In the genomic region with DNA sequence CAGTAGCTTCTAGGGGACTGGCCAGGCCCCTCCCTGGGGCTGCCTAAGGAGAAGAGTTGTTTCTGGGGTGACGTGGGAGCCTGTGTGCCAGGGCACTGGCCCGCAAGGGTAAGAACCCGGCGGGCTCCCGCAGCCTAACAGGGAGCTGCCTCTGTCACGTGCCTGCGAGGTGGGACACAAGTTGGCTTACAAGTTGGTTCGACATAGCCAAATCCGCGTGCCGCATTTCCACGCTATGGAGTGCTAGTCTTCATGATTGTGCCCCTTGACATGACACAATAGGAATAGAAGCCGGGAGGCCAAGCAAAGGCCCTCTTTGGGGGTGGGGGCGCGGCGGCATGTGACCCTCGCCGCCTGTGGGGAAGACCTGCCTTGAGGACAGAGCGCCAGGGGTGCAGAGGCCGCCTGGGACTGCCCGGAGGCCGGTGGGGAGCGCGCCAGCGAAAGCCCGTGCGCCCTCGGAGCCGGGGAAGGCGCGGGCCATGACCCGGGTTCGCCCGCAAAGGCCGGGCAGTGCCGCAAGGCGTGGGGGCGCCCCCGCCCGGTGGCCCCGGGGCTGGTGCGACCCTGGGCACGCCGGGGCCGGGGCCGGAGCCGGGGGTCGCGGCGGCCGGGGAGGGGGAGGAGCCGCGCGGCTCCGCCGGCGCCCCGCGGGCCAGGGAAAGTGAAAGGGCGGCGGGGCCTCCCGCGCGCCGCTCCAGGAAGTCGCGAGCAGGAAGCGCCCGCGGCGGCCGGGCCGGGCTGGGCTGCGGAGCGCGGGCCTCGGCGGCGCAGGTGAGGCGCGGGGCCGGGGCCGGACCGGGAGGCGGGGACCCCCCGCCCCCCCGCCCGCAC, we compare ENCODE assay signal across 8 cellular contexts. TPM values are rescaled to one million over a fixed set of nuclear protein-coding genes. Genes with fewer than 3 reads are reported as not detected.
A peak's percentile ranks its signal among the peaks of the same experiment; 100 is the strongest.
DNase-seq lines count a peak whose midpoint lies in the region; ATAC-seq, FAIRE-seq and TF ChIP-seq lines count a peak whose summit lies in the region.

A gene (plus strand): TSS at position 702 of the 834 bp plus-strand sequence. CDS start 4,603 bp downstream, outside the sequence.

- ATAC-seq in HG03039 (IDR thresholded peaks at IDR 0.05; ENCODE audit: unreplicated experiment) (no peak), HG02970 (IDR thresholded peaks at IDR 0.05; ENCODE audit: low FRiP score, unreplicated experiment) (no peak)

- H3K36me3 ChIP-seq in HEK293 (ENCODE audit: control insufficient read depth in 2 of 2, insufficient read depth in 1 of 2, low read length in 2 of 2) (peaks cover 0 to 2% of the 10 kb centered on the region in 2 experiments; a peak in 1 of 3 replicates), kidney (ENCODE audit: control insufficient read depth in 1 of 2, insufficient read depth in 2 of 2, low read length in 2 of 2) (no peaks in the 10 kb centered on the region)

- FAIRE-seq in GM12892 (lab: Jason Lieb, UNC) (peak; percentile 81), kidney (lab: Jason Lieb, UNC) (no peak)

- CTCF ChIA-PET in HEK293 (lab: Yijun Ruan, JAX), result interaction anchor here (0.6 to 2.8 kb wide), 4 partner anchors 7 to 739 kb away, joined by 4 to 17 read pairs (median 4); no protein-coding TSS in a partner anchor
- CTCF ChIA-PET in RWPE1 (lab: Yijun Ruan, JAX), result interaction anchor here (0.6 kb wide), 1 partner anchor 9 kb away, joined by 3 read pairs; no protein-coding TSS in a partner anchor

- H3K27ac ChIP-seq in HEK293 (ENCODE audit: extremely low read depth, low read depth, low read length), result peak within 1 kb of the TSS; percentile 61
- H3K27ac ChIP-seq in RWPE1, result no peak within 1 kb of the TSS
- H3K27ac ChIP-seq in kidney (ENCODE audit: low read depth in 2 of 2, low read length in 2 of 2), result peak within 1 kb of the TSS in 1 of 2 donors; percentile 63

- peak within 1 kb of the TSS; percentile 72 to 87 for H3K9ac ChIP-seq in kidney (ENCODE audit: low read length in 2 of 2)

- POLR2A ChIA-PET in HEK293 (lab: Yijun Ruan, JAX), result interaction anchor here (0.7 kb wide), 1 partner anchor 380 kb away, joined by 4 read pairs; a partner anchor contains a TSS
- POLR2A ChIA-PET in RWPE1 (lab: Yijun Ruan, JAX; ENCODE audit: low non-redundant PET), result no interaction called here

- no peaks in the 10 kb centered on the region for H3K9me3 ChIP-seq in HEK293 (ENCODE audit: control insufficient read depth, insufficient read depth, low read depth, low read length)
- H3K9me3 ChIP-seq in kidney (ENCODE audit: control insufficient read depth in 1 of 2, low read length in 2 of 2), result no peaks in the 10 kb centered on the region

- H3K4me1 ChIP-seq in HEK293 (ENCODE audit: control insufficient read depth, insufficient read depth, low read length) (peaks cover 16% of the 10 kb centered on the region), kidney (ENCODE audit: control insufficient read depth in 1 of 2, insufficient read depth in 1 of 2, low read depth in 1 of 2, low read length in 2 of 2) (peaks cover 4 to 6% of the 10 kb centered on the region in 2 donors)

- in situ Hi-C loops in T47D (cut with HindIII; ENCODE audit: low pct_unique_long_range_greater_than_20kb, low sequenced_read_pairs), result no loop called here

- TF ChIP-seq CTCF in HEK293 (tag by site-specific recombination; IDR thresholded peaks at IDR 0.05) (no peak), RWPE1 (conservative IDR thresholded peaks at IDR 0.05; ENCODE audit: low read depth) (no peak; the same call in 1 of the 2 replicates), kidney (IDR thresholded peaks at IDR 0.05; ENCODE audit: borderline replicate concordance, extremely low read depth, insufficient read depth) (no peak)

- H3K4me3 ChIP-seq in HEK293 (ENCODE audit: low read depth, low read length), result peak within 1 kb of the TSS; percentile 63
- peak within 1 kb of the TSS; percentile 54 to 66 for H3K4me3 ChIP-seq in kidney (ENCODE audit: low read length in 2 of 2)

- DNase-seq in GM12892 (ENCODE audit: insufficient read length) (peak; percentile 62), RWPE1 (ENCODE audit: low spot score) (peak; percentile 29), T47D (ENCODE audit: low read depth in 1 of 2, low spot score in 1 of 2) (peak; percentile 40 to 58), kidney (peak; percentile 77)
- peak; percentile 33 for DNase-seq in stimulated activated CD4-positive, alpha-beta T cell treated with anti-CD3 and anti-CD28 coated beads, Interleukin-4, amount 100 ng/mL, for 24 hours

- intact Hi-C loops in kidney (cut with DNase I), result no loop called here

- no peak for TF ChIP-seq POLR2A in GM12892 (IDR thresholded peaks at IDR 0.05; ENCODE audit: low read depth, low read length)

TF ChIP-seq in HEK293, 187 proteins besides CTCF, POLR2A, EP300 and RAD21:
- TF ChIP-seq, protein P1, sequence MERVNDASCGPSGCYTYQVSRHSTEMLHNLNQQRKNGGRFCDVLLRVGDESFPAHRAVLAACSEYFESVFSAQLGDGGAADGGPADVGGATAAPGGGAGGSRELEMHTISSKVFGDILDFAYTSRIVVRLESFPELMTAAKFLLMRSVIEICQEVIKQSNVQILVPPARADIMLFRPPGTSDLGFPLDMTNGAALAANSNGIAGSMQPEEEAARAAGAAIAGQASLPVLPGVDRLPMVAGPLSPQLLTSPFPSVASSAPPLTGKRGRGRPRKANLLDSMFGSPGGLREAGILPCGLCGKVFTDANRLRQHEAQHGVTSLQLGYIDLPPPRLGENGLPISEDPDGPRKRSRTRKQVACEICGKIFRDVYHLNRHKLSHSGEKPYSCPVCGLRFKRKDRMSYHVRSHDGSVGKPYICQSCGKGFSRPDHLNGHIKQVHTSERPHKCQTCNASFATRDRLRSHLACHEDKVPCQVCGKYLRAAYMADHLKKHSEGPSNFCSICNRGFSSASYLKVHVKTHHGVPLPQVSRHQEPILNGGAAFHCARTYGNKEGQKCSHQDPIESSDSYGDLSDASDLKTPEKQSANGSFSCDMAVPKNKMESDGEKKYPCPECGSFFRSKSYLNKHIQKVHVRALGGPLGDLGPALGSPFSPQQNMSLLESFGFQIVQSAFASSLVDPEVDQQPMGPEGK (tag by site-specific recombination; IDR thresholded peaks at IDR 0.05), result 0 out of 2 replicates have a peak, but pooled peaks have one; percentile 33
- no peak for TF ChIP-seq ZNF10 (tag by site-specific recombination; IDR thresholded peaks at IDR 0.05)
- TF ChIP-seq ZBTB20 (tag by site-specific recombination; IDR thresholded peaks at IDR 0.05), result 0 out of 2 replicates have a peak, but pooled peaks have one; percentile 31
- peak; percentile 79 for TF ChIP-seq ZNF335 (tag by site-specific recombination; conservative IDR thresholded peaks at IDR 0.05)

RNA-seq across cellular contexts. Expression of the gene that starts here (rescaled TPM):
- 15.2 TPM for polyA plus RNA-seq in GM12892 (2012; ENCODE audit: missing spikeins)
- 21.8 TPM for total RNA-seq in kidney
- polyA plus RNA-seq in kidney (ENCODE audit: insufficient read depth, low read depth, low replicate concordance), result 3.4 TPM
